Comparison of ENCODE assay signal across 1 cellular context in the genomic region with DNA sequence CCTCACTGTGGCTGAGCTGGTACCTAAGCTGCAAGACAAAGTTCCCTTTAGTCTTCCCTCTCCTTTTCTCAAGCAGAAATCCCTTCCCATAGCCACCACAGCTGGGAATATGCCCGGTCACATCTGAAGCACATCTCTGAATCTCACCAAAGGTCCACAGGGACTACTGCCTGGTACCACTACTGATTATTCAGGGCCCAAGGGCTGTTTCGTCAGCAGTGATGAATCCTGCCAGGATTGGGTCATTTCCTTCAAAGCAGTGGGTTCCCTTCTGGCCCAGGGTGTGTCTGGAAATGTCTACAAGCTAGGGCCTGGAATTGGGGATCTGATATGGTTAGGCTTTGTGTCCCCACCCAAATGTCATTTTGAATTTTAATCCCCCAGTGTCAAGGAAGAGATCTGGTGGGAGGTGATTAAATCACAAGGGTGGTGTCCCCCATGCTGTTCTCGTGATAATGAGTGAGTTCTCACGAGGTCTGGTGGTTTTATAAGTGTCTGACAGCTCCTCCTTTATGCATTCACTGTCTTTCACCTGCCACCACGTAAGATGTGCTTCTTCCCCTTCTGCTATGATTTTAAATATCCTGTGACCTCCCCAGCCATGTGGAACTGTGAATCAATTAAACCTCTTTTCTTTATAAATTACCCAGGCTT.
TF ChIP-seq lines count a peak whose summit lies in the region.

No MANE protein-coding gene starts in this region.

TF ChIP-seq in HepG2, 621 proteins besides CTCF, POLR2A, EP300 and RAD21:
- TF ChIP-seq, protein P1, sequence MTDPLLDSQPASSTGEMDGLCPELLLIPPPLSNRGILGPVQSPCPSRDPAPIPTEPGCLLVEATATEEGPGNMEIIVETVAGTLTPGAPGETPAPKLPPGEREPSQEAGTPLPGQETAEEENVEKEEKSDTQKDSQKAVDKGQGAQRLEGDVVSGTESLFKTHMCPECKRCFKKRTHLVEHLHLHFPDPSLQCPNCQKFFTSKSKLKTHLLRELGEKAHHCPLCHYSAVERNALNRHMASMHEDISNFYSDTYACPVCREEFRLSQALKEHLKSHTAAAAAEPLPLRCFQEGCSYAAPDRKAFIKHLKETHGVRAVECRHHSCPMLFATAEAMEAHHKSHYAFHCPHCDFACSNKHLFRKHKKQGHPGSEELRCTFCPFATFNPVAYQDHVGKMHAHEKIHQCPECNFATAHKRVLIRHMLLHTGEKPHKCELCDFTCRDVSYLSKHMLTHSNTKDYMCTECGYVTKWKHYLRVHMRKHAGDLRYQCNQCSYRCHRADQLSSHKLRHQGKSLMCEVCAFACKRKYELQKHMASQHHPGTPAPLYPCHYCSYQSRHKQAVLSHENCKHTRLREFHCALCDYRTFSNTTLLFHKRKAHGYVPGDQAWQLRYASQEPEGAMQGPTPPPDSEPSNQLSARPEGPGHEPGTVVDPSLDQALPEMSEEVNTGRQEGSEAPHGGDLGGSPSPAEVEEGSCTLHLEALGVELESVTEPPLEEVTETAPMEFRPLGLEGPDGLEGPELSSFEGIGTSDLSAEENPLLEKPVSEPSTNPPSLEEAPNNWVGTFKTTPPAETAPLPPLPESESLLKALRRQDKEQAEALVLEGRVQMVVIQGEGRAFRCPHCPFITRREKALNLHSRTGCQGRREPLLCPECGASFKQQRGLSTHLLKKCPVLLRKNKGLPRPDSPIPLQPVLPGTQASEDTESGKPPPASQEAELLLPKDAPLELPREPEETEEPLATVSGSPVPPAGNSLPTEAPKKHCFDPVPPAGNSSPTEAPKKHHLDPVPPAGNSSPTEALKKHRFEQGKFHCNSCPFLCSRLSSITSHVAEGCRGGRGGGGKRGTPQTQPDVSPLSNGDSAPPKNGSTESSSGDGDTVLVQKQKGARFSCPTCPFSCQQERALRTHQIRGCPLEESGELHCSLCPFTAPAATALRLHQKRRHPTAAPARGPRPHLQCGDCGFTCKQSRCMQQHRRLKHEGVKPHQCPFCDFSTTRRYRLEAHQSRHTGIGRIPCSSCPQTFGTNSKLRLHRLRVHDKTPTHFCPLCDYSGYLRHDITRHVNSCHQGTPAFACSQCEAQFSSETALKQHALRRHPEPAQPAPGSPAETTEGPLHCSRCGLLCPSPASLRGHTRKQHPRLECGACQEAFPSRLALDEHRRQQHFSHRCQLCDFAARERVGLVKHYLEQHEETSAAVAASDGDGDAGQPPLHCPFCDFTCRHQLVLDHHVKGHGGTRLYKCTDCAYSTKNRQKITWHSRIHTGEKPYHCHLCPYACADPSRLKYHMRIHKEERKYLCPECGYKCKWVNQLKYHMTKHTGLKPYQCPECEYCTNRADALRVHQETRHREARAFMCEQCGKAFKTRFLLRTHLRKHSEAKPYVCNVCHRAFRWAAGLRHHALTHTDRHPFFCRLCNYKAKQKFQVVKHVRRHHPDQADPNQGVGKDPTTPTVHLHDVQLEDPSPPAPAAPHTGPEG (CRISPR knock-in tag; IDR thresholded peaks at IDR 0.05) = no peak
- no peak for TF ChIP-seq ZFP36L2 (CRISPR knock-in tag; IDR thresholded peaks at IDR 0.05)
- no peak for TF ChIP-seq ZFYVE20 (CRISPR knock-in tag; IDR thresholded peaks at IDR 0.05; ENCODE audit: borderline replicate concordance, low read depth)
- TF ChIP-seq, protein P2, sequence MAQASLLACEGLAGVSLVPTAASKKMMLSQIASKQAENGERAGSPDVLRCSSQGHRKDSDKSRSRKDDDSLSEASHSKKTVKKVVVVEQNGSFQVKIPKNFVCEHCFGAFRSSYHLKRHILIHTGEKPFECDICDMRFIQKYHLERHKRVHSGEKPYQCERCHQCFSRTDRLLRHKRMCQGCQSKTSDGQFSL (CRISPR knock-in tag; IDR thresholded peaks at IDR 0.05) = no peak
- TF ChIP-seq, protein P3, sequence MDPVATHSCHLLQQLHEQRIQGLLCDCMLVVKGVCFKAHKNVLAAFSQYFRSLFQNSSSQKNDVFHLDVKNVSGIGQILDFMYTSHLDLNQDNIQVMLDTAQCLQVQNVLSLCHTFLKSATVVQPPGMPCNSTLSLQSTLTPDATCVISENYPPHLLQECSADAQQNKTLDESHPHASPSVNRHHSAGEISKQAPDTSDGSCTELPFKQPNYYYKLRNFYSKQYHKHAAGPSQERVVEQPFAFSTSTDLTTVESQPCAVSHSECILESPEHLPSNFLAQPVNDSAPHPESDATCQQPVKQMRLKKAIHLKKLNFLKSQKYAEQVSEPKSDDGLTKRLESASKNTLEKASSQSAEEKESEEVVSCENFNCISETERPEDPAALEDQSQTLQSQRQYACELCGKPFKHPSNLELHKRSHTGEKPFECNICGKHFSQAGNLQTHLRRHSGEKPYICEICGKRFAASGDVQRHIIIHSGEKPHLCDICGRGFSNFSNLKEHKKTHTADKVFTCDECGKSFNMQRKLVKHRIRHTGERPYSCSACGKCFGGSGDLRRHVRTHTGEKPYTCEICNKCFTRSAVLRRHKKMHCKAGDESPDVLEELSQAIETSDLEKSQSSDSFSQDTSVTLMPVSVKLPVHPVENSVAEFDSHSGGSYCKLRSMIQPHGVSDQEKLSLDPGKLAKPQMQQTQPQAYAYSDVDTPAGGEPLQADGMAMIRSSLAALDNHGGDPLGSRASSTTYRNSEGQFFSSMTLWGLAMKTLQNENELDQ (CRISPR knock-in tag; IDR thresholded peaks at IDR 0.05; ENCODE audit: borderline replicate concordance) = no peak
- TF ChIP-seq GATAD1 (CRISPR knock-in tag; IDR thresholded peaks at IDR 0.05) = no peak
- no peak for TF ChIP-seq SETDB1 (CRISPR knock-in tag; IDR thresholded peaks at IDR 0.05; ENCODE audit: borderline replicate concordance)
- TF ChIP-seq NR2F6 (IDR thresholded peaks at IDR 0.05) = no peak
- no peak for TF ChIP-seq NR2F6 (CRISPR knock-in tag; IDR thresholded peaks at IDR 0.05)
- no peak for TF ChIP-seq ZNF383 (CRISPR knock-in tag; IDR thresholded peaks at IDR 0.05; ENCODE audit: borderline replicate concordance)
- no peak for TF ChIP-seq ZNF3 (CRISPR knock-in tag; IDR thresholded peaks at IDR 0.05)
